28 cellular contexts compared by ENCODE assay signal in genomic region chr1:62176597-62177312, GRCh38. TPM values are rescaled to one million over a fixed set of nuclear protein-coding genes. Genes with fewer than 3 reads are reported as not detected.
DNase-seq lines count a peak whose midpoint lies in the region; ATAC-seq and TF ChIP-seq lines count a peak whose summit lies in the region.
"Had no signal": no experiment of that assay in that cellular context is flagged by ENCODE, and none has a peak within 500 bp of the region (broad histone marks: within the 10 kb centered on the region; RNA-seq: fewer than 3 reads in every experiment).

No MANE protein-coding gene starts in this region.

- no peaks in the 10 kb centered on the region for H3K36me3 Mint-ChIP-seq in GM23338 (ENCODE audit: low read depth)
- H3K36me3 Mint-ChIP-seq in central memory CD8-positive, alpha-beta T cell (ENCODE audit: insufficient read depth): peaks cover 1% of the 10 kb centered on the region
- H3K36me3 Mint-ChIP-seq in neural progenitor cell: no peaks in the 10 kb centered on the region
- H3K36me3 Mint-ChIP-seq: IgD-negative memory B cell had no signal

- no peaks in the 10 kb centered on the region for H3K36me3 ChIP-seq in GM23338 (ENCODE audit: insufficient read depth)
- H3K36me3 ChIP-seq in HUES6 (ENCODE audit: control insufficient read depth, insufficient read depth, low read length): no peaks in the 10 kb centered on the region
- no peaks in the 10 kb centered on the region for H3K36me3 ChIP-seq in neural progenitor cell
- no peaks in the 10 kb centered on the region for H3K36me3 ChIP-seq in gastroesophageal sphincter
- H3K36me3 ChIP-seq: BLaER1 treated with 17β-estradiol and CSF1 and Interleukin-3, amounts not matched to agents 10 nM and 100 nM had no signal

- peak overlapping the region; percentile 9; the same call in 1 of the 2 replicates for H3K4me2 ChIP-seq in GM23338
- no peak overlapping the region for H3K4me2 ChIP-seq in neural progenitor cell
- H3K4me2 ChIP-seq: A549; BLaER1 treated with 17β-estradiol and CSF1 and Interleukin-3, amounts not matched to agents 10 nM and 100 nM; KMS-11; PC-9 had no signal

- 0 out of 2 replicates have a peak, but pooled peaks cover 6% of the 10 kb centered on the region for H3K79me2 ChIP-seq in GM23338 (replicated peaks; ENCODE audit: insufficient read depth)
- H3K79me2 ChIP-seq in neural progenitor cell (ENCODE audit: low read depth): no peaks in the 10 kb centered on the region

- H3K27ac ChIP-seq in GM23338 (ENCODE audit: low read depth) (peak overlapping the region; percentile 86), HUES6 (ENCODE audit: low read depth, low read length) (peak overlapping the region; percentile 34; the same call in 1 of the 2 replicates), neural progenitor cell (no peak overlapping the region), gastroesophageal sphincter (no peak overlapping the region)
- H3K27ac ChIP-seq: A549; BLaER1 treated with 17β-estradiol and CSF1 and Interleukin-3, amounts not matched to agents 10 nM and 100 nM; KMS-11; PC-9 had no signal

- no peaks in the 10 kb centered on the region for H3F3A ChIP-seq in GM23338 (replicated peaks; ENCODE audit: low read depth)
- H3F3A ChIP-seq in neural progenitor cell (ENCODE audit: low read depth): peaks cover 30% of the 10 kb centered on the region

- H3K27ac Mint-ChIP-seq in GM23338: peak overlapping the region; percentile 96
- H3K27ac Mint-ChIP-seq in central memory CD8-positive, alpha-beta T cell (ENCODE audit: low read depth): peak overlapping the region; percentile 25
- H3K27ac Mint-ChIP-seq in neural progenitor cell: peak overlapping the region; percentile 69
- H3K27ac Mint-ChIP-seq: CD4-positive, alpha-beta T cell; IgD-negative memory B cell had no signal

- DNase-seq in GM23338 (ENCODE audit: low spot score): peak; percentile 71
- no peak for DNase-seq in central memory CD8-positive, alpha-beta T cell (ENCODE audit: low spot score in 2 of 2)
- DNase-seq in neural progenitor cell (ENCODE audit: low spot score): no peak
- DNase-seq in DMS153 treated with DMSO at 0.1 percent for 48 hours (lab: John Stamatoyannopoulos, UW; ENCODE audit: unreplicated experiment): no peak
- DNase-seq: AML-193; CD4-positive, alpha-beta T cell; DMS53; MM.1S; NCI-H1048; NCI-H1417; NCI-H1694; NCI-H2081; NCI-H2227 treated with DMSO at 0.1 percent for 48 hours; PC-9; Right ventricle myocardium superior; T-helper 1 cell had no signal

- H3K4me3 Mint-ChIP-seq in GM23338 (peak overlapping the region; percentile 47; the same call in 2 of the 3 replicates), neural progenitor cell (no peak overlapping the region)
- no peak overlapping the region for H3K4me3 Mint-ChIP-seq in central memory CD8-positive, alpha-beta T cell
- H3K4me3 Mint-ChIP-seq: CD4-positive, alpha-beta T cell; IgD-negative memory B cell had no signal

- no peak for TF ChIP-seq CTCF in GM23338 (conservative IDR thresholded peaks at IDR 0.05; ENCODE audit: low read depth in 2 of 2)
- TF ChIP-seq CTCF in neural progenitor cell (IDR thresholded peaks at IDR 0.05): no peak
- no peak for TF ChIP-seq CTCF in gastroesophageal sphincter (IDR thresholded peaks at IDR 0.05)

- no peaks in the 10 kb centered on the region for H3K27me3 ChIP-seq in GM23338 (ENCODE audit: insufficient read depth)
- no peaks in the 10 kb centered on the region for H3K27me3 ChIP-seq in HUES6 (ENCODE audit: control insufficient read depth, insufficient read depth, low read length)
- no peaks in the 10 kb centered on the region for H3K27me3 ChIP-seq in neural progenitor cell
- peaks cover 25% of the 10 kb centered on the region for H3K27me3 ChIP-seq in gastroesophageal sphincter
- H3K27me3 ChIP-seq: BLaER1 treated with 17β-estradiol and CSF1 and Interleukin-3, amounts not matched to agents 10 nM and 100 nM had no signal

- H3K9me3 Mint-ChIP-seq in GM23338 (0 out of 3 replicates have a peak, but pooled peaks cover 3% of the 10 kb centered on the region), neural progenitor cell (no peaks in the 10 kb centered on the region)
- no peaks in the 10 kb centered on the region for H3K9me3 Mint-ChIP-seq in central memory CD8-positive, alpha-beta T cell
- H3K9me3 Mint-ChIP-seq: CD4-positive, alpha-beta T cell; IgD-negative memory B cell had no signal

- H3K4me1 Mint-ChIP-seq in GM23338 (peaks cover 68% of the 10 kb centered on the region), neural progenitor cell (peaks cover 9% of the 10 kb centered on the region)
- no peaks in the 10 kb centered on the region for H3K4me1 Mint-ChIP-seq in central memory CD8-positive, alpha-beta T cell
- H3K4me1 Mint-ChIP-seq: IgD-negative memory B cell had no signal

- H3K9ac ChIP-seq in HUES6 (ENCODE audit: low read length) (no peak overlapping the region), neural progenitor cell (no peak overlapping the region)
- H3K9ac ChIP-seq: BLaER1 treated with 17β-estradiol and CSF1 and Interleukin-3, amounts not matched to agents 10 nM and 100 nM; KMS-11 had no signal

- peaks cover 4% of the 10 kb centered on the region for H3K27me3 Mint-ChIP-seq in GM23338 (ENCODE audit: insufficient read depth, low read depth, poor library complexity)
- H3K27me3 Mint-ChIP-seq in central memory CD8-positive, alpha-beta T cell: peaks cover 16% of the 10 kb centered on the region
- peaks cover 4% of the 10 kb centered on the region for H3K27me3 Mint-ChIP-seq in neural progenitor cell (ENCODE audit: insufficient read depth, low read depth)
- H3K27me3 Mint-ChIP-seq: CD4-positive, alpha-beta T cell; IgD-negative memory B cell had no signal

- peaks cover 49% of the 10 kb centered on the region for H3K4me1 ChIP-seq in GM23338 (ENCODE audit: insufficient read depth)
- peaks cover 40% of the 10 kb centered on the region for H3K4me1 ChIP-seq in HUES6 (ENCODE audit: control insufficient read depth, insufficient read depth, low read length)
- H3K4me1 ChIP-seq in neural progenitor cell: peaks cover 29% of the 10 kb centered on the region
- H3K4me1 ChIP-seq in gastroesophageal sphincter: no peaks in the 10 kb centered on the region
- H3K4me1 ChIP-seq: A549; BLaER1 treated with 17β-estradiol and CSF1 and Interleukin-3, amounts not matched to agents 10 nM and 100 nM had no signal

- H3K4me3 ChIP-seq in GM23338 (no peak overlapping the region), HUES6 (ENCODE audit: low read depth, low read length) (no peak overlapping the region), neural progenitor cell (no peak overlapping the region), gastroesophageal sphincter (no peak overlapping the region)
- H3K4me3 ChIP-seq: A549; BLaER1 treated with 17β-estradiol and CSF1 and Interleukin-3, amounts not matched to agents 10 nM and 100 nM; PC-9 had no signal

- H2AFZ ChIP-seq in GM23338 (no peak overlapping the region), neural progenitor cell (replicated peaks) (no peak overlapping the region)
- H2AFZ ChIP-seq: PC-9 had no signal

- no peak for TF ChIP-seq EP300 in gastroesophageal sphincter (IDR thresholded peaks at IDR 0.05)

- ATAC-seq in GM23338: peak; percentile 71
- ATAC-seq in central memory CD8-positive, alpha-beta T cell (replicated peaks; ENCODE audit: extremely low read depth, poor library complexity, severe bottlenecking): no peak
- ATAC-seq in HG03571 (IDR thresholded peaks at IDR 0.05; ENCODE audit: unreplicated experiment): no peak
- no peak for ATAC-seq in gastroesophageal sphincter
- ATAC-seq in GM21786 (IDR thresholded peaks at IDR 0.05; ENCODE audit: unreplicated experiment): no peak
- ATAC-seq: A549 had no signal

- peaks cover 4% of the 10 kb centered on the region; the same call in 1 of the 2 replicates for H3K9me2 ChIP-seq in GM23338 (ENCODE audit: insufficient read depth)

- 75 to 90% methylated on average over 8 to 10 of the region's 14 CpGs for WGBS in gastroesophageal sphincter (ENCODE audit: low coverage in 1 of 2), 2 donors

- H4K20me1 ChIP-seq in GM23338 (replicated peaks; ENCODE audit: insufficient read depth) (no peaks in the 10 kb centered on the region; the same call in 1 of the 2 replicates), neural progenitor cell (ENCODE audit: low read depth) (no peaks in the 10 kb centered on the region)
- H4K20me1 ChIP-seq: BLaER1 treated with 17β-estradiol and CSF1 and Interleukin-3, amounts not matched to agents 10 nM and 100 nM had no signal

- H3K9me3 ChIP-seq in HUES6 (ENCODE audit: control insufficient read depth, insufficient read depth, low read depth, low read length) (no peaks in the 10 kb centered on the region), neural progenitor cell (ENCODE audit: low read depth) (no peaks in the 10 kb centered on the region), gastroesophageal sphincter (no peaks in the 10 kb centered on the region)
- H3K9me3 ChIP-seq: A549; BLaER1 treated with 17β-estradiol and CSF1 and Interleukin-3, amounts not matched to agents 10 nM and 100 nM had no signal

- TF ChIP-seq POLR2A in gastroesophageal sphincter (IDR thresholded peaks at IDR 0.05): no peak

TF ChIP-seq in GM23338, 12 proteins besides CTCF, POLR2A, EP300 and RAD21 (continues in another document):
- TF ChIP-seq NANOG (IDR thresholded peaks at IDR 0.05; ENCODE audit: borderline replicate concordance) (no peak), CREB1 (CRISPR knock-in tag; IDR thresholded peaks at IDR 0.05; ENCODE audit: low read depth) (no peak), ZNF331 (CRISPR knock-in tag; IDR thresholded peaks at IDR 0.05; ENCODE audit: low read depth) (no peak), JUNB (IDR thresholded peaks at IDR 0.05; ENCODE audit: unreplicated experiment) (no peak), POLR2AphosphoS5 (IDR thresholded peaks at IDR 0.05; ENCODE audit: low read depth) (no peak), STAT1 (IDR thresholded peaks at IDR 0.05; ENCODE audit: unreplicated experiment) (no peak)

RNA-seq across cellular contexts. Expression of gene L1TD1, which starts 17.9 kb away (rescaled TPM):
- 280 and 283 TPM in 2 replicates for total RNA-seq in GM23338 (2014; rRNA removed; shearing (Covaris generic))
- polyA plus RNA-seq in GM23338 (2016; fragmentation: Nextera tagmentation; extraction: Ambion mirVana): 509 and 628 TPM in 2 replicates
- 12.5 and 15.4 TPM in 2 replicates for total RNA-seq in neural progenitor cell (ENCODE audit: low replicate concordance)
- under 1 TPM in 1 of 4 donors, not detected in 3; 0.47 TPM for total RNA-seq in gastroesophageal sphincter
- total RNA-seq: Daoy, NCI-H460, PC-9, Right ventricle myocardium superior, RPMI7951, SK-MEL-5 had no signal
- polyA plus RNA-seq: A549 had no signal

Comparison
In these comparisons a context has a peak if more than half of its experiments do, and no peak if none do; other contexts are left out.
1. H3K27ac ChIP-seq: peak in GM23338 (single experiment) and HUES6 (single experiment); none in neural progenitor cell (single experiment) and gastroesophageal sphincter (0 of 4).
2. H3K27ac Mint-ChIP-seq: peak in every context shown above with its lines; median percentile 96 in GM23338; 69 in neural progenitor cell; 25 in central memory CD8-positive, alpha-beta T cell.
3. RNA of gene L1TD1, which starts 17.9 kb away (total RNA-seq): 280 to 283 TPM in GM23338; 12.5 to 15.4 TPM in neural progenitor cell and 0.47 TPM in gastroesophageal sphincter; every median in the first group is over 10 times any median in the second.